8 cellular contexts compared by ENCODE assay signal in the genomic region with DNA sequence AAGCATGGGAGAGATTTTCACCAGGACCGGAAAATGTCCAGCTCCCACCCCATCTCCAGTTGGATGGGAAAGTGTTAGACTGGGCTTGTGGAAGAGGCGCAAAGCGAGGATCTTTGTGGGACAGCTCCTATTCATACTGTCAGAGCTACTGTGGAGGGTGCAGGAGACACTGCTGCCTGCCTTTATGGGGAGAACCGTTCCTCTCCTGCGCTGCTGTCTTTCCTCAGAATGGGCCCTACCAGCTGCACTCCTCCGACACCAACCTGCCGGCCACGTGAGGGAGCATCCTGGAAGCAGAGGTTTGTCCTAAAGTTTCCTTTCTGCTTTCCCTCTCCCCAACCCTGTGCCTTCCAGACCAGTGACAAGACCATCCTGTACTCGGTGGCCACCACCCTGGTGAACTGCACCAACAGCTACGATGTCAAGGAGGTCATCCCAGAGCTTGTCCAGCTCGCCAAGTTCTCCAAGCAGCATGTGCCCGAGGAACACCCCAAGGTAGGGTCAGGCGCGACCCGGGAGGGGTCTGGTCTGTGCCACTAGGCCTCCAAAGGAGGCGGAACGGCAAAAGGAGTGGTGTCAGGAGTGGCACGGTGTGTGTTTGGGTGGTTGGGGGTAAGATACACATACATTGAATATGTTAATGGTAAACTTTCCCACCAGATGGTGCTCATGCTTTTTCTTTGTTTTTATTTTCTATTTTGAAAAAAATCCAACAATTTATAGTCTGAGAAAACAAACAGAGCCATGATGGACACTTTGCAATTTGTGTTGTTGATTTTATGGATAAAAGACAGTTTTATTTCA. TPM values are rescaled to one million over a fixed set of nuclear protein-coding genes. Genes with fewer than 3 reads are reported as not detected.
DNase-seq lines count a peak whose midpoint lies in the region; ATAC-seq, FAIRE-seq and TF ChIP-seq lines count a peak whose summit lies in the region.

No MANE protein-coding gene starts in this region.

- no peak for TF ChIP-seq POLR2A in H54 (IDR thresholded peaks at IDR 0.05; ENCODE audit: low read depth, low read length)

- no peak for FAIRE-seq in H54 (lab: Jason Lieb, UNC)

- in situ Hi-C loops in SK-MEL-5 (cut with HindIII; ENCODE audit: low pct_unique_long_range_greater_than_20kb, low sequenced_read_pairs) = no loop called here

- peak; percentile 41 for DNase-seq in NOMO-1 treated with DMSO at 0.1 percent for 48 hours (lab: John Stamatoyannopoulos, UW; ENCODE audit: unreplicated experiment)
- no peak for DNase-seq in NOMO-1 treated with dmso at 0.1 percent for 144 hours (lab: John Stamatoyannopoulos, UW; ENCODE audit: unreplicated experiment)
- peak; percentile 53 for DNase-seq in SK-MEL-5 (ENCODE audit: low read depth, low spot score)
- peak; percentile 22 for DNase-seq in effector CD4-positive, alpha-beta T cell
- peak; percentile 3 for DNase-seq in smooth muscle cell of the brain vasculature (ENCODE audit: low read depth, low spot score)
- DNase-seq in SIG-M5 (lab: John Stamatoyannopoulos, UW) = no peak
- DNase-seq in H54 (ENCODE audit: insufficient read length, low spot score) = no peak

- ATAC-seq in GM18858 (IDR thresholded peaks at IDR 0.05; ENCODE audit: unreplicated experiment) = no peak

RNA-seq across cellular contexts. Expression of a gene that starts 23.0 kb away (rescaled TPM):
- total RNA-seq in SK-MEL-5 (2014; rRNA removed; shearing (Covaris generic)) = not detected in 2 replicates
- polyA plus RNA-seq in SK-MEL-5 (2015; cell fraction: cytosol; rRNA removed) = not detected in 2 replicates
- polyA plus RNA-seq in SK-MEL-5 (2015; cell fraction: nucleus; rRNA removed) = not detected in 2 replicates

RNA-seq across cellular contexts. Expression of a gene that starts 23.6 kb away (rescaled TPM):
- total RNA-seq in SK-MEL-5 (2014; rRNA removed; shearing (Covaris generic)) = not detected in 2 replicates
- polyA plus RNA-seq in SK-MEL-5 (2015; cell fraction: cytosol; rRNA removed) = not detected in 2 replicates
- polyA plus RNA-seq in SK-MEL-5 (2015; cell fraction: nucleus; rRNA removed) = 0.06 TPM in 1 of 2 replicates, not detected in the other

RNA-seq across cellular contexts. Expression of a gene that starts 29.1 kb away (rescaled TPM):
- 27.4 and 33.7 TPM in 2 replicates for total RNA-seq in SK-MEL-5 (2014; rRNA removed; shearing (Covaris generic))
- 24.2 and 27.4 TPM in 2 replicates for polyA plus RNA-seq in SK-MEL-5 (2015; cell fraction: cytosol; rRNA removed)
- 22.9 and 33.5 TPM in 2 replicates for polyA plus RNA-seq in SK-MEL-5 (2015; cell fraction: nucleus; rRNA removed)

RNA-seq across cellular contexts. Expression of a gene that starts 49.8 kb away (rescaled TPM):
- not detected in 2 replicates for total RNA-seq in SK-MEL-5 (2014; rRNA removed; shearing (Covaris generic))
- not detected in 2 replicates for polyA plus RNA-seq in SK-MEL-5 (2015; cell fraction: cytosol; rRNA removed)
- polyA plus RNA-seq in SK-MEL-5 (2015; cell fraction: nucleus; rRNA removed) = not detected in 2 replicates

RNA-seq across cellular contexts. Expression of a gene that starts 51.5 kb away (rescaled TPM):
- total RNA-seq in SK-MEL-5 (2014; rRNA removed; shearing (Covaris generic)) = 5.5 and 8.2 TPM in 2 replicates
- polyA plus RNA-seq in SK-MEL-5 (2015; cell fraction: cytosol; rRNA removed) = 13.4 and 29.2 TPM in 2 replicates
- polyA plus RNA-seq in SK-MEL-5 (2015; cell fraction: nucleus; rRNA removed) = 15.1 and 22.7 TPM in 2 replicates

Comparison
In these comparisons a context has a peak if more than half of its experiments do, and no peak if none do; other contexts are left out.
1. DNase-seq: peak in NOMO-1 treated with DMSO at 0.1 percent for 48 hours (single experiment), SK-MEL-5 (single experiment), effector CD4-positive, alpha-beta T cell (single experiment) and smooth muscle cell of the brain vasculature (single experiment); none in NOMO-1 treated with dmso at 0.1 percent for 144 hours (single experiment), SIG-M5 (single experiment) and H54 (single experiment).